ENCODE assay signal across 21 cellular contexts in the genomic region with DNA sequence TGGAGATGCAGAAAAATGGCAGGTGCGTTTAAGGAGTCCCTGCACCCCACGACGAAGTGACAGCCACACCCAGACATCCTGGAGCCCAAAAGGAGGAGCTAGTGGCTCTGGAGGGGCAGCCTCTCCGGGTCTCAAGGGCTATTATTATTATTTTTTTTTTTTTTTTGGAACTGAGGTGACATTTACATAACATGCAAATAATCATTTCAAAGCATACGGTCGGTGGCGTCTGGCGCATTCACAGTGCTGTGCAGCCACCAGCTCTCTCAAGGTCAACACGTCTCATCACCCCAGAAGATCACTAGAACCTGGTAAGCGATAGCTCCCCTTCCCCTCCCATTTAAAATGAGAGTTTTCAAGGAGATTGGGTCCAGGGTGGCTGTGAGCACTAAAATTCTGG.
"Had no signal": no experiment of that assay in that cellular context is flagged by ENCODE, and none has a peak within 500 bp of the region (broad histone marks: within the 10 kb centered on the region; RNA-seq: fewer than 3 reads in every experiment).

No MANE protein-coding gene starts in this region.

- H3K4me3 ChIP-seq: K562, SJSA1, SK-N-MC had no signal

- H3K36me3 ChIP-seq: SJSA1 had no signal

- H3K9me3 ChIP-seq: SJSA1 had no signal

- H3K4me1 ChIP-seq: SJSA1 had no signal

- H3K27ac ChIP-seq: HL-60, KMS-11, SJSA1, SK-N-MC had no signal

- H3K4me2 ChIP-seq: KMS-11 had no signal

- DNase-seq: Kasumi-1, MM.1S, NCI-H1092 treated with DMSO at 0.1 percent for 48 hours, NCI-H1436, NCI-H187, NCI-H2029 treated with DMSO at 0.1 percent for 48 hours, NCI-H2171 treated with DMSO at 0.1 percent for 48 hours, NCI-H345, NCI-H446 treated with DMSO at 0.1 percent for 48 hours, NCI-H510A treated with DMSO at 0.1 percent for 48 hours, NCI-H69, NCI-H774, Right ventricle myocardium superior, RPMI8226, SIG-M5, SW 1271 had no signal

- H3K9ac ChIP-seq: KMS-11 had no signal
